Comparison of ENCODE assay signal across 28 cellular contexts in the genomic region with DNA sequence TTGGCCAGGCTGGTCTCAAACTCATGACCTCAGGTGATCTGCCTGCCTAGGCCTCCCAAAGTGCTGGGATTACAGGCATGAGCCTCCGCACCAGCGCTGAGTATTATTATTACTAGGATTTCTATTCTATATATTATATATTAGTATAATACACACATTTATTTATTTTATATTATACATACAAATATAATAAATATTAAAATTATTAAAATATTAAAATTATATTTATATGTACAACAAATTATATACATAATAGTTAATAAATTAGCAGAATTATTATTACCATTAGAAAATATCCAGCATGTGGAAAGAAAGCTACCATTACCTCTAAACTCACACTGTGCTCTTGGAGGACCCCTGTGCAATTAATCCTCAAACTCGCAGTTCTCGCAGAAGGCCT.
"Had no signal": no experiment of that assay in that cellular context is flagged by ENCODE, and none has a peak within 500 bp of the region (broad histone marks: within the 10 kb centered on the region; RNA-seq: fewer than 3 reads in every experiment).

No MANE protein-coding gene starts in this region.

- H3K4me3 ChIP-seq: colonic mucosa, esophagus squamous epithelium, heart right ventricle, left lung, lower lobe of right lung, mucosa of descending colon had no signal

- H3K27me3 ChIP-seq: colonic mucosa, left lung had no signal

- H3K4me3 Mint-ChIP-seq: dendritic cell treated with granulocyte-macrophage colony-stimulating factor and Interleukin-4, amounts not matched to agents 40 ng/mL and 50 ng/mL, for 4 days; effector memory CD8-positive, alpha-beta T cell; endodermal cell; mesothelial cell of epicardium; naive B cell; naive thymus-derived CD8-positive, alpha-beta T cell had no signal

- H3K4me1 ChIP-seq: colonic mucosa, esophagus squamous epithelium, heart right ventricle, left lung, lower lobe of right lung had no signal

- H3K4me1 Mint-ChIP-seq: naive B cell; naive thymus-derived CD8-positive, alpha-beta T cell had no signal

- H3K27ac Mint-ChIP-seq: dendritic cell treated with granulocyte-macrophage colony-stimulating factor and Interleukin-4, amounts not matched to agents 40 ng/mL and 50 ng/mL, for 4 days; effector memory CD8-positive, alpha-beta T cell; endodermal cell; mesothelial cell of epicardium; naive B cell; naive thymus-derived CD8-positive, alpha-beta T cell had no signal

- H3K27me3 Mint-ChIP-seq: dendritic cell treated with granulocyte-macrophage colony-stimulating factor and Interleukin-4, amounts not matched to agents 40 ng/mL and 50 ng/mL, for 4 days had no signal

- ATAC-seq: effector memory CD8-positive, alpha-beta T cell; esophagus mucosa; heart right ventricle; left cardiac atrium; left ventricle myocardium superior; lower lobe of right lung; mucosa of descending colon; naive thymus-derived CD8-positive, alpha-beta T cell had no signal

- DNase-seq: colonic mucosa; cortex of kidney; effector CD8-positive, alpha-beta T cell; effector memory CD8-positive, alpha-beta T cell; endodermal cell; erythroblast; esophagus squamous epithelium; foreskin fibroblast; foreskin melanocyte; glutamatergic neuron; head of caudate nucleus; heart right ventricle; hippocampal formation; left cardiac atrium; left lung; left ventricle myocardium superior; lower lobe of right lung; mesenchymal stem cell; mucosa of descending colon; naive B cell; naive thymus-derived CD8-positive, alpha-beta T cell had no signal

- H3K36me3 Mint-ChIP-seq: mesothelial cell of epicardium, naive B cell had no signal

- H3K36me3 ChIP-seq: colonic mucosa, esophagus squamous epithelium, heart right ventricle, left lung, lower lobe of right lung had no signal

- H3K27ac ChIP-seq: colonic mucosa, epithelial cell of prostate, esophagus squamous epithelium, heart right ventricle, left lung, lower lobe of right lung had no signal

- FAIRE-seq: endometrium, islet of Langerhans, keratinocyte had no signal

- H3K9me3 ChIP-seq: colonic mucosa, esophagus squamous epithelium, heart right ventricle, left lung, lower lobe of right lung, mucosa of descending colon had no signal
